Comparison of ENCODE assay signal across 1 cellular context in the genomic region with DNA sequence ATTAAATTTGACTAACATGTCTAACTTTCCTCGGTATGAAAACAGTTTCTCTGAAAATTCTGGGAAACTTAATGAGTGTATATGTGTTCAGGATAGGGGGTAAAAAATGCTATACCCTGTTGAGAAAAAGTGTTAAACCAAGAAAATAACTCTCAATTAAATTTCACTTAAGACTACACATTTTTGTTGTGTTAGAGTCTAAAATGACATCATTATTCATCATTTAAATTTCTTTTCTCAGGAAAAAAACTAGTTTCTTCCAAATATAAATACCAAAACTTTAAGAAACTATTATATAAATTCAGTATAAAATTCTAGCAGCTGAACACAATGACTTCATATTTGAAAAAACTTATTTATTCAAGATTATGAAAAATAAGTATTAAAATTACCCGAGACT.
A peak's percentile ranks its signal among the peaks of the same experiment; 100 is the strongest.
TF ChIP-seq lines count a peak whose summit lies in the region.

No MANE protein-coding gene starts in this region.

TF ChIP-seq in HEK293, 187 proteins besides CTCF, POLR2A, EP300 and RAD21 (continued from another document):
- TF ChIP-seq, protein P1, sequence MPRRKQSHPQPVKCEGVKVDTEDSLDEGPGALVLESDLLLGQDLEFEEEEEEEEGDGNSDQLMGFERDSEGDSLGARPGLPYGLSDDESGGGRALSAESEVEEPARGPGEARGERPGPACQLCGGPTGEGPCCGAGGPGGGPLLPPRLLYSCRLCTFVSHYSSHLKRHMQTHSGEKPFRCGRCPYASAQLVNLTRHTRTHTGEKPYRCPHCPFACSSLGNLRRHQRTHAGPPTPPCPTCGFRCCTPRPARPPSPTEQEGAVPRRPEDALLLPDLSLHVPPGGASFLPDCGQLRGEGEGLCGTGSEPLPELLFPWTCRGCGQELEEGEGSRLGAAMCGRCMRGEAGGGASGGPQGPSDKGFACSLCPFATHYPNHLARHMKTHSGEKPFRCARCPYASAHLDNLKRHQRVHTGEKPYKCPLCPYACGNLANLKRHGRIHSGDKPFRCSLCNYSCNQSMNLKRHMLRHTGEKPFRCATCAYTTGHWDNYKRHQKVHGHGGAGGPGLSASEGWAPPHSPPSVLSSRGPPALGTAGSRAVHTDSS (tag by site-specific recombination; IDR thresholded peaks at IDR 0.05), result no peak
- TF ChIP-seq ZNF48 (tag by site-specific recombination; IDR thresholded peaks at IDR 0.05) (no peak), ZNF621 (tag by site-specific recombination; IDR thresholded peaks at IDR 0.05) (no peak), ZNF670 (tag by site-specific recombination; IDR thresholded peaks at IDR 0.05; ENCODE audit: low read depth) (no peak), ZNF223 (tag by site-specific recombination; IDR thresholded peaks at IDR 0.05) (no peak), PRDM1 (tag by site-specific recombination; IDR thresholded peaks at IDR 0.05) (peak; percentile 46; the same call in 1 of the 2 replicates)
- TF ChIP-seq, protein P2, sequence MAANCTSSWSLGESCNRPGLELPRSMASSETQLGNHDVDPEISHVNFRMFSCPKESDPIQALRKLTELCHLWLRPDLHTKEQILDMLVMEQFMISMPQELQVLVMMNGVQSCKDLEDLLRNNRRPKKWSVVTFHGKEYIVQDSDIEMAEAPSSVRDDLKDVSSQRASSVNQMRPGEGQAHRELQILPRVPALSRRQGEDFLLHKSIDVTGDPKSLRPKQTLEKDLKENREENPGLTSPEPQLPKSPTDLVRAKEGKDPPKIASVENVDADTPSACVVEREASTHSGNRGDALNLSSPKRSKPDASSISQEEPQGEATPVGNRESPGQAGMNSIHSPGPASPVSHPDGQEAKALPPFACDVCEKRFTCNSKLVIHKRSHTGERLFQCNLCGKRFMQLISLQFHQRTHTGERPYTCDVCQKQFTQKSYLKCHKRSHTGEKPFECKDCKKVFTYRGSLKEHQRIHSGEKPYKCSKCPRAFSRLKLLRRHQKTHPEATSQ (tag by site-specific recombination; IDR thresholded peaks at IDR 0.05), result no peak
- TF ChIP-seq, protein P3, sequence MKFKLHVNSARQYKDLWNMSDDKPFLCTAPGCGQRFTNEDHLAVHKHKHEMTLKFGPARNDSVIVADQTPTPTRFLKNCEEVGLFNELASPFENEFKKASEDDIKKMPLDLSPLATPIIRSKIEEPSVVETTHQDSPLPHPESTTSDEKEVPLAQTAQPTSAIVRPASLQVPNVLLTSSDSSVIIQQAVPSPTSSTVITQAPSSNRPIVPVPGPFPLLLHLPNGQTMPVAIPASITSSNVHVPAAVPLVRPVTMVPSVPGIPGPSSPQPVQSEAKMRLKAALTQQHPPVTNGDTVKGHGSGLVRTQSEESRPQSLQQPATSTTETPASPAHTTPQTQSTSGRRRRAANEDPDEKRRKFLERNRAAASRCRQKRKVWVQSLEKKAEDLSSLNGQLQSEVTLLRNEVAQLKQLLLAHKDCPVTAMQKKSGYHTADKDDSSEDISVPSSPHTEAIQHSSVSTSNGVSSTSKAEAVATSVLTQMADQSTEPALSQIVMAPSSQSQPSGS (tag by site-specific recombination; IDR thresholded peaks at IDR 0.05; ENCODE audit: low read depth), result peak; percentile 72
- TF ChIP-seq, protein P4, sequence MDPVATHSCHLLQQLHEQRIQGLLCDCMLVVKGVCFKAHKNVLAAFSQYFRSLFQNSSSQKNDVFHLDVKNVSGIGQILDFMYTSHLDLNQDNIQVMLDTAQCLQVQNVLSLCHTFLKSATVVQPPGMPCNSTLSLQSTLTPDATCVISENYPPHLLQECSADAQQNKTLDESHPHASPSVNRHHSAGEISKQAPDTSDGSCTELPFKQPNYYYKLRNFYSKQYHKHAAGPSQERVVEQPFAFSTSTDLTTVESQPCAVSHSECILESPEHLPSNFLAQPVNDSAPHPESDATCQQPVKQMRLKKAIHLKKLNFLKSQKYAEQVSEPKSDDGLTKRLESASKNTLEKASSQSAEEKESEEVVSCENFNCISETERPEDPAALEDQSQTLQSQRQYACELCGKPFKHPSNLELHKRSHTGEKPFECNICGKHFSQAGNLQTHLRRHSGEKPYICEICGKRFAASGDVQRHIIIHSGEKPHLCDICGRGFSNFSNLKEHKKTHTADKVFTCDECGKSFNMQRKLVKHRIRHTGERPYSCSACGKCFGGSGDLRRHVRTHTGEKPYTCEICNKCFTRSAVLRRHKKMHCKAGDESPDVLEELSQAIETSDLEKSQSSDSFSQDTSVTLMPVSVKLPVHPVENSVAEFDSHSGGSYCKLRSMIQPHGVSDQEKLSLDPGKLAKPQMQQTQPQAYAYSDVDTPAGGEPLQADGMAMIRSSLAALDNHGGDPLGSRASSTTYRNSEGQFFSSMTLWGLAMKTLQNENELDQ (tag by site-specific recombination; IDR thresholded peaks at IDR 0.05; ENCODE audit: low read depth), result no peak
- TF ChIP-seq, protein P5, sequence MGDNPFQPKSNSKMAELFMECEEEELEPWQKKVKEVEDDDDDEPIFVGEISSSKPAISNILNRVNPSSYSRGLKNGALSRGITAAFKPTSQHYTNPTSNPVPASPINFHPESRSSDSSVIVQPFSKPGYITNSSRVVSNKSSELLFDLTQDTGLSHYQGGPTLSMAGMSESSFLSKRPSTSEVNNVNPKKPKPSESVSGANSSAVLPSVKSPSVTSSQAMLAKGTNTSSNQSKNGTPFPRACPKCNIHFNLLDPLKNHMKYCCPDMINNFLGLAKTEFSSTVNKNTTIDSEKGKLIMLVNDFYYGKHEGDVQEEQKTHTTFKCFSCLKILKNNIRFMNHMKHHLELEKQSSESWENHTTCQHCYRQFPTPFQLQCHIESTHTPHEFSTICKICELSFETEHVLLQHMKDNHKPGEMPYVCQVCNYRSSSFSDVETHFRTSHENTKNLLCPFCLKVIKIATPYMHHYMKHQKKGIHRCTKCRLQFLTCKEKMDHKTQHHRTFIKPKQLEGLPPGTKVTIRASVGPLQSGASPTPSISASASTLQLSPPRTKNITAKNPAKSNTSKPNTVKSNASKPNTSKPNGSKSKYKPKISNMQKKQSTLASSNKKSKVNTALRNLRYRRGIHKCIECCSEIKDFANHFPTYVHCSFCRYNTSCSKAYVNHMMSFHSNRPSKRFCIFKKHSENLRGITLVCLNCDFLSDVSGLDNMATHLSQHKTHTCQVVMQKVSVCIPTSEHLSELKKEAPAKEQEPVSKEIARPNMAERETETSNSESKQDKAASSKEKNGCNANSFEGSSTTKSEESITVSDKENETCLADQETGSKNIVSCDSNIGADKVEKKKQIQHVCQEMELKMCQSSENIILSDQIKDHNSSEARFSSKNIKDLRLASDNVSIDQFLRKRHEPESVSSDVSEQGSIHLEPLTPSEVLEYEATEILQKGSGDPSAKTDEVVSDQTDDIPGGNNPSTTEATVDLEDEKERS (tag by site-specific recombination; IDR thresholded peaks at IDR 0.05), result no peak
